ENCODE assay signal across 13 cellular contexts in the genomic region with DNA sequence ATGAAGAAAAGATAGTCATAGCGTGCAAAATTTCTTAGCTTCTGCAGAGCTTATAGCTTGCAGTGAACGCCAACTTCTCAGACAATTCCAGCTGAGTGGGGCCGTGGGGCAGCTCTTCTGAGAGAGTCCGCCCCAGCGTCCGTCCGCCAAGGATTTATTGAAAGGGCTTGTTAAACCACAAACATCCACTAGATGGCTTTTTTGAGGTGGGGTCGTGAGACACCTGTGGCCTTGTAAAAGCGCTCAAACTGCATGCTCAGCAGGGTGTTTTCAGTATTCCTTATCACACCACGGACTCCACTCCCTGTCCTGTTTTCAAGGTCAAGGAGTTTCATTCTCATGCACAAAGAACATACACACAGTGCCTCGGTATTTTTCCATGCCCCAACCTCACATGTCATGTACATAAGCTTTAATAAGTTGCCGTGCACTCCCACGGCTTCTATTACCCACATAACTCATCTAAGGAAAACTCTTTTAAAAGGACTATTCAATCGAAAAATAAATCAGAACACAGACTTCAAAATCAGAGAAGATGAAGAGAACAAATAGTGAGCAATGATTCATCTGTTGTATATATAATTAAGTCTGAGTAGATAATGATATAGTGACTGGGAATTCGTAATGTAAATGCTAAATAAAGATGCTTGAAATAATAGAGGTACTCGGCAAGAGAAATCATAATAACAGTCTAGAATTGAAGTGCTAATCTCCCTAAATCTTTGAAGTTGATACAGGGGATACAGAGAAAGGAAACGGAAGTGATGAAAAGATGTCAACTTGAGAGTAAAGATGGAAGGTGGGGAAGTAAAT. TPM values are rescaled to one million over a fixed set of nuclear protein-coding genes. Genes with fewer than 3 reads are reported as not detected.
A peak's percentile ranks its signal among the peaks of the same experiment; 100 is the strongest.
DNase-seq lines count a peak whose midpoint lies in the region; ATAC-seq lines count a peak whose summit lies in the region.
"Had no signal": no experiment of that assay in that cellular context is flagged by ENCODE, and none has a peak within 500 bp of the region (broad histone marks: within the 10 kb centered on the region; RNA-seq: fewer than 3 reads in every experiment).

No MANE protein-coding gene starts in this region.

- no peaks in the 10 kb centered on the region for H3K27me3 Mint-ChIP-seq in activated naive CD8-positive, alpha-beta T cell treated with anti-CD3 and anti-CD28 coated beads for 36 hours

- peaks cover 20% of the 10 kb centered on the region for H3K9me3 Mint-ChIP-seq in activated naive CD8-positive, alpha-beta T cell treated with anti-CD3 and anti-CD28 coated beads for 36 hours

- no peak overlapping the region for H2BK5ac ChIP-seq in neuronal stem cell (ENCODE audit: low read length)

- no peak overlapping the region for H3K27ac ChIP-seq in neuronal stem cell (replicated peaks; ENCODE audit: low read length)

- no peak overlapping the region for H3K4me3 Mint-ChIP-seq in activated naive CD8-positive, alpha-beta T cell treated with anti-CD3 and anti-CD28 coated beads for 36 hours
- H3K4me3 Mint-ChIP-seq: T-helper 1 cell treated with Interleukin-12 subunit alpha and Interleukin-12 subunit beta and Interleukin-4 antibody, amounts not matched to agents 30 μg/mL and 1 μg/mL, for 36 hours had no signal

- H3K9me3 ChIP-seq in endocrine pancreas (ENCODE audit: control insufficient read depth, low read length) (no peaks in the 10 kb centered on the region), neuronal stem cell (replicated peaks in 1 of 2; ENCODE audit: control insufficient read depth in 2 of 2, insufficient read depth in 1 of 2, low read depth in 1 of 2, low read length in 2 of 2) (peaks cover 1 to 3% of the 10 kb centered on the region in 2 donors)

- H3K27me3 ChIP-seq in endocrine pancreas (ENCODE audit: control insufficient read depth, insufficient read depth, low read length) (no peaks in the 10 kb centered on the region), neuronal stem cell (ENCODE audit: control insufficient read depth in 3 of 3, insufficient read depth in 3 of 3, low read depth in 1 of 3, low read length in 3 of 3) (no peaks in the 10 kb centered on the region)

- peaks cover 6% of the 10 kb centered on the region for H3K36me3 ChIP-seq in endocrine pancreas (ENCODE audit: control insufficient read depth, insufficient read depth, low read length)
- no peaks in the 10 kb centered on the region for H3K36me3 ChIP-seq in neuronal stem cell (replicated peaks in 1 of 2; ENCODE audit: control insufficient read depth in 2 of 2, insufficient read depth in 2 of 2, low read length in 2 of 2)

- H3K14ac ChIP-seq in neuronal stem cell (ENCODE audit: low read length), result no peak overlapping the region

- H3K4me1 Mint-ChIP-seq in activated naive CD8-positive, alpha-beta T cell treated with anti-CD3 and anti-CD28 coated beads for 36 hours, result peaks cover 10% of the 10 kb centered on the region

- no peak overlapping the region for H3K4me2 ChIP-seq in neuronal stem cell (ENCODE audit: insufficient read depth, low read length, poor library complexity, severe bottlenecking)

- H3K9ac ChIP-seq in endocrine pancreas (ENCODE audit: control insufficient read depth, insufficient read depth, low read length) (no peak overlapping the region), neuronal stem cell (ENCODE audit: low read depth, low read length, poor library complexity) (no peak overlapping the region)

- no peak overlapping the region for H3K27ac Mint-ChIP-seq in activated naive CD8-positive, alpha-beta T cell treated with anti-CD3 and anti-CD28 coated beads for 36 hours
- H3K27ac Mint-ChIP-seq: T-helper 1 cell treated with Interleukin-12 subunit alpha and Interleukin-12 subunit beta and Interleukin-4 antibody, amounts not matched to agents 30 μg/mL and 1 μg/mL, for 36 hours had no signal

- no peak overlapping the region for H4K8ac ChIP-seq in neuronal stem cell (ENCODE audit: low read depth, low read length)

- H2BK12ac ChIP-seq in neuronal stem cell (ENCODE audit: low read length), result no peak overlapping the region

- no peak overlapping the region for H3K4ac ChIP-seq in neuronal stem cell (ENCODE audit: low read length)

- DNase-seq in ELF-1 (ENCODE audit: low read depth, low spot score) (peak; percentile 76), NAMALWA (ENCODE audit: low spot score) (peak; percentile 49), neuronal stem cell (ENCODE audit: low spot score) (no peak), NCI-H2196 (lab: John Stamatoyannopoulos, UW; ENCODE audit: unreplicated experiment) (no peak)
- no peak for DNase-seq in effector CD4-positive, alpha-beta T cell
- no peak for DNase-seq in activated naive CD8-positive, alpha-beta T cell treated with anti-CD3 and anti-CD28 coated beads for 36 hours
- DNase-seq: activated naive CD4-positive, alpha-beta T cell treated with Interleukin-2 at 50 U/mL for 16 hours; hippocampal formation had no signal

- peak overlapping the region; percentile 69 for H2AFZ ChIP-seq in neuronal stem cell (ENCODE audit: low read length)

- peaks cover 42% of the 10 kb centered on the region for H3K36me3 Mint-ChIP-seq in activated naive CD8-positive, alpha-beta T cell treated with anti-CD3 and anti-CD28 coated beads for 36 hours

- no peak overlapping the region for H2AK5ac ChIP-seq in neuronal stem cell (ENCODE audit: low read depth, low read length)

- H2BK120ac ChIP-seq in neuronal stem cell (ENCODE audit: low read depth, low read length), result no peak overlapping the region

- H3K18ac ChIP-seq in neuronal stem cell (ENCODE audit: low read length), result no peak overlapping the region

- no peak overlapping the region for H2BK15ac ChIP-seq in neuronal stem cell (ENCODE audit: low read length)

- no peak for ATAC-seq in GM21529 (IDR thresholded peaks at IDR 0.05; ENCODE audit: unreplicated experiment)
- ATAC-seq: right cardiac atrium had no signal

- H3K79me1 ChIP-seq in neuronal stem cell (ENCODE audit: low read depth, low read length), result no peaks in the 10 kb centered on the region

- H4K91ac ChIP-seq in neuronal stem cell (ENCODE audit: low read depth, low read length, poor library complexity), result no peak overlapping the region

- H3K4me1 ChIP-seq in endocrine pancreas (ENCODE audit: control insufficient read depth, insufficient read depth, low read length), result no peaks in the 10 kb centered on the region
- no peaks in the 10 kb centered on the region for H3K4me1 ChIP-seq in neuronal stem cell (ENCODE audit: control insufficient read depth in 2 of 2, insufficient read depth in 1 of 2, low read depth in 1 of 2, low read length in 2 of 2)

- H3K4me3 ChIP-seq in endocrine pancreas (ENCODE audit: control insufficient read depth, insufficient read depth, low read length), result peak overlapping the region; percentile 29
- H3K4me3 ChIP-seq in neuronal stem cell (ENCODE audit: low read length in 2 of 2), result no peak overlapping the region

- no CpG with 5 or more reads among the region's 17 CpGs for WGBS in neuronal stem cell (ENCODE audit: extremely low coverage in 2 of 2, insufficient read length in 2 of 2, insufficient replicate concordance in 1 of 2), 2 donors

- no peak overlapping the region for H3K23ac ChIP-seq in neuronal stem cell (ENCODE audit: low read depth, low read length, poor library complexity)

RNA-seq across cellular contexts. Expression of gene WBP11, which starts 46.7 kb away (rescaled TPM):
- polyA plus RNA-seq in neuronal stem cell (2013, experiment 1 of 2), result 108 TPM
- polyA plus RNA-seq in neuronal stem cell (2013, experiment 2 of 2), result 110 TPM
- total RNA-seq in activated naive CD8-positive, alpha-beta T cell treated with anti-CD3 and anti-CD28 coated beads for 36 hours, result 100 to 1,000 TPM; 160 to 175 TPM

RNA-seq across cellular contexts. Expression of gene C12orf60, which starts 46.9 kb away (rescaled TPM):
- polyA plus RNA-seq in neuronal stem cell (2013, experiment 1 of 2), result 7.3 TPM
- polyA plus RNA-seq in neuronal stem cell (2013, experiment 2 of 2), result 6.9 TPM
- 1 to 10 TPM; 2.7 to 2.8 TPM for total RNA-seq in activated naive CD8-positive, alpha-beta T cell treated with anti-CD3 and anti-CD28 coated beads for 36 hours

RNA-seq across cellular contexts. Expression of gene SMCO3, which starts 57.4 kb away (rescaled TPM):
- not detected for polyA plus RNA-seq in neuronal stem cell (2013, experiment 1 of 2)
- polyA plus RNA-seq in neuronal stem cell (2013, experiment 2 of 2), result not detected
- not detected for total RNA-seq in activated naive CD8-positive, alpha-beta T cell treated with anti-CD3 and anti-CD28 coated beads for 36 hours
- total RNA-seq: M059J had no signal

Comparison
In these comparisons a context has a peak if more than half of its experiments do, and no peak if none do; other contexts are left out.
1. DNase-seq: peak in ELF-1 (single experiment) and NAMALWA (single experiment); none in neuronal stem cell (single experiment), NCI-H2196 (single experiment), effector CD4-positive, alpha-beta T cell (single experiment) and activated naive CD8-positive, alpha-beta T cell treated with anti-CD3 and anti-CD28 coated beads for 36 hours (single experiment).